Comparison of ENCODE assay signal across 8 cellular contexts in the genomic region with DNA sequence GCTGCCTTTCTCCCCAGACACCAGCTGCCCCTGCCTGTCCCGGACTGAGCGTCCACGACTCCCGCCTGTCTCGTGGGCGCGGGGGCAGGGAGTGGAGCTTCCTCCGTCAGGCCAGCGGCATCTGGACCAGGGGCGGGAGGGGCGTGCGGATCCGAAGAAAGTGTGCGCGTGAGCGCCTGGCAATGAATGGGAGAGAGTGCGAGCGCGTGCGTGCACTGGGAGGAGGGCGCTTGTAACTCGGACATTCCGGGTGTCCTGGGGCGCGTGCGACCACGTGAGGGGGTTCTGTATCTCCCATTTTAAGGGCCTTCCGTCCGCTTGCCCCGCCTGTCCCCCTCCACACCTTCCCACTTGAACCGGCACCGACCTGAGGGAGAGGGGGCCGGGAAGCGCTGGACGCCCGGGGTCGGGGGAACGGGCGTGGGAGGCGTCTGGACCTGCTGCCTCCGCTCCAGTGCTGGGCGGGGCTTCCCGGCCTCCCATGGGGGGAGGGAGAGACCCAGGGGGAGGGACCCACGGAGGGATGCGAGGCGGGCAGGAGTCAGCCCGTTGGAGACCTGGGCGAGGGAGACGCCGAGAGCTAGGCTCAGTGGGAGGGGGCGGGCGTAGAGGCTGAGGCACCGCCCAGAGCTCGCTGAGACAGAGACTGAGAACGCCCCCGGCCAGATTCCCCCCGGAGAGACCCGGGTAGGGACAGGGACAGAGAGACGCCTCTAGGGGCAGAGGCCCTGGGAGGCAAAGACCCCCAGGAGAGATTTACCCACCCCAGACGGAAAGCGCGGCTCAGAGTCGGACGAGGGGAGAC. TPM values are rescaled to one million over a fixed set of nuclear protein-coding genes. Genes with fewer than 3 reads are reported as not detected.
DNase-seq lines count a peak whose midpoint lies in the region; ATAC-seq and TF ChIP-seq lines count a peak whose summit lies in the region.

A gene with protein sequence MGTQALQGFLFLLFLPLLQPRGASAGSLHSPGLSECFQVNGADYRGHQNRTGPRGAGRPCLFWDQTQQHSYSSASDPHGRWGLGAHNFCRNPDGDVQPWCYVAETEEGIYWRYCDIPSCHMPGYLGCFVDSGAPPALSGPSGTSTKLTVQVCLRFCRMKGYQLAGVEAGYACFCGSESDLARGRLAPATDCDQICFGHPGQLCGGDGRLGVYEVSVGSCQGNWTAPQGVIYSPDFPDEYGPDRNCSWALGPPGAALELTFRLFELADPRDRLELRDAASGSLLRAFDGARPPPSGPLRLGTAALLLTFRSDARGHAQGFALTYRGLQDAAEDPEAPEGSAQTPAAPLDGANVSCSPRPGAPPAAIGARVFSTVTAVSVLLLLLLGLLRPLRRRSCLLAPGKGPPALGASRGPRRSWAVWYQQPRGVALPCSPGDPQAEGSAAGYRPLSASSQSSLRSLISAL (plus strand): TSS at position 665 of the 805 bp plus-strand sequence. CDS start 246 bp downstream, outside the sequence.

- TF ChIP-seq CTCF in HL-60 (IDR thresholded peaks at IDR 0.05; ENCODE audit: insufficient read depth, low read length): no peak
- no peak for TF ChIP-seq CTCF in breast epithelium (IDR thresholded peaks at IDR 0.05)

- ATAC-seq in naive thymus-derived CD4-positive, alpha-beta T cell: no peak
- ATAC-seq in GM18873 (IDR thresholded peaks at IDR 0.05; ENCODE audit: low FRiP score, unreplicated experiment) (no peak), HG03432 (IDR thresholded peaks at IDR 0.05; ENCODE audit: unreplicated experiment) (no peak), HG03342 (IDR thresholded peaks at IDR 0.05; ENCODE audit: unreplicated experiment) (no peak)

- peaks cover 10 to 47% (median 24%) of the 10 kb centered on the region in 5 donors for H3K27me3 Mint-ChIP-seq in naive thymus-derived CD4-positive, alpha-beta T cell

- peak; percentile 87 for DNase-seq in D341Med (ENCODE audit: low spot score)
- peak in 1 of 2 experiments; percentile 26 for DNase-seq in HL-60 (ENCODE audit: low read depth in 1 of 2, low spot score in 1 of 2)
- DNase-seq in RPMI7951 (ENCODE audit: low read depth): peak; percentile 33
- no peak for DNase-seq in breast epithelium (ENCODE audit: low spot score in 2 of 2)
- DNase-seq in naive thymus-derived CD4-positive, alpha-beta T cell: peak in 4 of 9 donors; percentile 21 to 63 (median 37)

- peaks cover 14 to 22% of the 10 kb centered on the region in 2 donors for H3K4me1 ChIP-seq in breast epithelium
- H3K4me1 ChIP-seq in naive thymus-derived CD4-positive, alpha-beta T cell (ENCODE audit: control insufficient read depth in 2 of 2, insufficient read depth in 2 of 2, low read length in 2 of 2): peaks cover 13 to 39% of the 10 kb centered on the region in 2 donors

- H3K4me3 Mint-ChIP-seq in naive thymus-derived CD4-positive, alpha-beta T cell: peak within 1 kb of the TSS; percentile 78 to 89 (median 85)

- H3K9me3 ChIP-seq in breast epithelium: no peaks in the 10 kb centered on the region
- H3K9me3 ChIP-seq in naive thymus-derived CD4-positive, alpha-beta T cell (ENCODE audit: control insufficient read depth in 2 of 3, low read length in 3 of 3): no peaks in the 10 kb centered on the region

- H3K4me3 ChIP-seq in HL-60 (replicated peaks; ENCODE audit: insufficient read depth, low read length): peak within 1 kb of the TSS; percentile 44
- peak within 1 kb of the TSS in 2 of 3 donors; percentile 39 to 65 for H3K4me3 ChIP-seq in breast epithelium
- peak within 1 kb of the TSS; percentile 44 for H3K4me3 ChIP-seq in naive thymus-derived CD4-positive, alpha-beta T cell (ENCODE audit: low read length)

- H3K27ac ChIP-seq in HL-60 (replicated peaks) (peak within 1 kb of the TSS; percentile 31), breast epithelium (no peak within 1 kb of the TSS)
- H3K27ac ChIP-seq in naive thymus-derived CD4-positive, alpha-beta T cell (ENCODE audit: low read depth, low read length): no peak within 1 kb of the TSS

- peaks cover 0 to 1% (median 0%) of the 10 kb centered on the region in 5 donors for H3K36me3 Mint-ChIP-seq in naive thymus-derived CD4-positive, alpha-beta T cell

- H3K27me3 ChIP-seq in HL-60 (ENCODE audit: insufficient read depth, poor library complexity, severe bottlenecking): peaks cover 25% of the 10 kb centered on the region
- peaks cover 29 to 68% of the 10 kb centered on the region in 2 donors for H3K27me3 ChIP-seq in breast epithelium
- peaks cover 5 to 27% of the 10 kb centered on the region in 2 donors for H3K27me3 ChIP-seq in naive thymus-derived CD4-positive, alpha-beta T cell (ENCODE audit: control insufficient read depth in 2 of 2, insufficient read depth in 2 of 2, low read length in 2 of 2)

- peaks cover 0 to 1% (median 0%) of the 10 kb centered on the region in 11 donors for H3K9me3 Mint-ChIP-seq in naive thymus-derived CD4-positive, alpha-beta T cell

- TF ChIP-seq POLR2A in breast epithelium (IDR thresholded peaks at IDR 0.05): no peak

- POLR2A ChIA-PET in naive thymus-derived CD4-positive, alpha-beta T cell (lab: Charles Lee): interaction anchor here (0.6 kb wide), 1 partner anchor 17 kb away, joined by 3 read pairs; no protein-coding TSS in a partner anchor

- H3K27ac Mint-ChIP-seq in naive thymus-derived CD4-positive, alpha-beta T cell: peak within 1 kb of the TSS in 2 of 9 donors; percentile 23 to 55

- H3K4me1 Mint-ChIP-seq in naive thymus-derived CD4-positive, alpha-beta T cell: peaks cover 9 to 37% (median 21%) of the 10 kb centered on the region in 7 donors

- no peaks in the 10 kb centered on the region for H3K36me3 ChIP-seq in breast epithelium
- no peaks in the 10 kb centered on the region for H3K36me3 ChIP-seq in naive thymus-derived CD4-positive, alpha-beta T cell (ENCODE audit: control insufficient read depth in 2 of 3, insufficient read depth in 3 of 3, low read length in 3 of 3)

- CTCF ChIA-PET in naive thymus-derived CD4-positive, alpha-beta T cell (lab: Charles Lee): no interaction called here

- intact Hi-C loops in breast epithelium (cut with DNase I; ENCODE audit: low total_unique reads): no loop called here
- intact Hi-C loops in naive thymus-derived CD4-positive, alpha-beta T cell (cut with micrococcal nuclease): no loop called here

RNA-seq across cellular contexts. Expression of the gene that starts here (rescaled TPM):
- total RNA-seq in RPMI7951 (2014; rRNA removed; shearing (Covaris generic)): 0.24 and 0.49 TPM in 2 replicates
- under 1 TPM in 1 of 3 donors, not detected in 2; 0.33 TPM for total RNA-seq in breast epithelium
- not detected for total RNA-seq in naive thymus-derived CD4-positive, alpha-beta T cell
- not detected for polyA plus RNA-seq in naive thymus-derived CD4-positive, alpha-beta T cell

Comparison
In these comparisons a context has a peak if more than half of its experiments do, and no peak if none do; other contexts are left out.
1. Peak in DNase-seq in RPMI7951; RNA of the gene not detected or under 1 TPM.